In genomic region chr18:14797969-14798764, GRCh38 we compare ENCODE assay signal across 5 cellular contexts. TPM values are rescaled to one million over a fixed set of nuclear protein-coding genes. Genes with fewer than 3 reads are reported as not detected.
"Had no signal": no experiment of that assay in that cellular context is flagged by ENCODE, and none has a peak within 500 bp of the region (broad histone marks: within the 10 kb centered on the region; RNA-seq: fewer than 3 reads in every experiment).

No MANE protein-coding gene starts in this region.

RNA-seq across cellular contexts. Expression of gene ANKRD30B, which starts 50.2 kb away (rescaled TPM):
- total RNA-seq: GM23248, H7, HFFc6, IMR-90, K562 had no signal
- polyA plus RNA-seq: GM23248, IMR-90, K562 had no signal
